Comparison of ENCODE assay signal across 1 cellular context in genomic region chr2:8609357-8609804, GRCh38.
TF ChIP-seq lines count a peak whose summit lies in the region.

No MANE protein-coding gene starts in this region.

TF ChIP-seq in HepG2, 621 proteins besides CTCF, POLR2A, EP300 and RAD21 (continued from another document and continues in another):
- TF ChIP-seq RNF2 (conservative IDR thresholded peaks at IDR 0.05; ENCODE audit: low read depth) = peak; percentile 75; the same call in 1 of the 2 replicates
- no peak for TF ChIP-seq ZNF770 (CRISPR knock-in tag; IDR thresholded peaks at IDR 0.05)
- TF ChIP-seq ZNF646 (CRISPR knock-in tag; IDR thresholded peaks at IDR 0.05) = no peak
- TF ChIP-seq ZNF510 (CRISPR knock-in tag; IDR thresholded peaks at IDR 0.05; ENCODE audit: low read depth) = peak; percentile 90; the same call in 1 of the 2 replicates
- no peak; the same call in 1 of the 2 replicates for TF ChIP-seq ZNF607 (CRISPR knock-in tag; IDR thresholded peaks at IDR 0.05; ENCODE audit: borderline replicate concordance)
- peak; percentile 94; the same call in 1 of the 2 replicates for TF ChIP-seq CHD4 (IDR thresholded peaks at IDR 0.05; ENCODE audit: borderline replicate concordance, low read length)
- no peak for TF ChIP-seq ZNF841 (CRISPR knock-in tag; IDR thresholded peaks at IDR 0.05; ENCODE audit: borderline replicate concordance)
- 0 out of 2 replicates have a peak, but pooled peaks have one; percentile 52 for TF ChIP-seq BORCS8-MEF2B (CRISPR knock-in tag; IDR thresholded peaks at IDR 0.05)
- TF ChIP-seq SIN3A (IDR thresholded peaks at IDR 0.05; ENCODE audit: borderline replicate concordance, low read depth, low read length) = 0 out of 2 replicates have a peak, but pooled peaks have one; percentile 65
- TF ChIP-seq ZNF256 (CRISPR knock-in tag; conservative IDR thresholded peaks at IDR 0.05) = peak; percentile 61; the same call in 1 of the 2 replicates
- peak; percentile 93; the same call in 1 of the 2 replicates for TF ChIP-seq SPEN (CRISPR knock-in tag; IDR thresholded peaks at IDR 0.05; ENCODE audit: low read depth)
- 0 out of 2 replicates have a peak, but pooled peaks have one; percentile 37 for TF ChIP-seq ZNF124 (CRISPR knock-in tag; IDR thresholded peaks at IDR 0.05)
- peak; percentile 100 for TF ChIP-seq TEAD3 (CRISPR knock-in tag; optimal IDR thresholded peaks at IDR 0.05; ENCODE audit: borderline replicate concordance)
- no peak for TF ChIP-seq PCBP2 (optimal IDR thresholded peaks at IDR 0.05; ENCODE audit: low read depth, low read length, poor library complexity, severe bottlenecking)
- peak; percentile 68; the same call in 1 of the 2 replicates for TF ChIP-seq REPIN1 (CRISPR knock-in tag; IDR thresholded peaks at IDR 0.05; ENCODE audit: borderline replicate concordance, low read depth)
- TF ChIP-seq, protein P1, sequence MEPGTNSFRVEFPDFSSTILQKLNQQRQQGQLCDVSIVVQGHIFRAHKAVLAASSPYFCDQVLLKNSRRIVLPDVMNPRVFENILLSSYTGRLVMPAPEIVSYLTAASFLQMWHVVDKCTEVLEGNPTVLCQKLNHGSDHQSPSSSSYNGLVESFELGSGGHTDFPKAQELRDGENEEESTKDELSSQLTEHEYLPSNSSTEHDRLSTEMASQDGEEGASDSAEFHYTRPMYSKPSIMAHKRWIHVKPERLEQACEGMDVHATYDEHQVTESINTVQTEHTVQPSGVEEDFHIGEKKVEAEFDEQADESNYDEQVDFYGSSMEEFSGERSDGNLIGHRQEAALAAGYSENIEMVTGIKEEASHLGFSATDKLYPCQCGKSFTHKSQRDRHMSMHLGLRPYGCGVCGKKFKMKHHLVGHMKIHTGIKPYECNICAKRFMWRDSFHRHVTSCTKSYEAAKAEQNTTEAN (CRISPR knock-in tag; conservative IDR thresholded peaks at IDR 0.05) = peak; percentile 94
- TF ChIP-seq ARID3A (IDR thresholded peaks at IDR 0.05; ENCODE audit: low read depth, low read length) = 0 out of 2 replicates have a peak, but pooled peaks have one; percentile 59
- TF ChIP-seq PHF21A (CRISPR knock-in tag; IDR thresholded peaks at IDR 0.05) = peak; percentile 82; the same call in 1 of the 2 replicates
- TF ChIP-seq MEIS2 (CRISPR knock-in tag; IDR thresholded peaks at IDR 0.05) = peak; percentile 85
- TF ChIP-seq ZNF224 (CRISPR knock-in tag; IDR thresholded peaks at IDR 0.05) = 0 out of 2 replicates have a peak, but pooled peaks have one; percentile 61
- TF ChIP-seq FOSL1 (CRISPR knock-in tag; IDR thresholded peaks at IDR 0.05; ENCODE audit: borderline replicate concordance) = peak; percentile 42; the same call in 1 of the 2 replicates
- peak; percentile 97 for TF ChIP-seq RARA (CRISPR knock-in tag; IDR thresholded peaks at IDR 0.05)
- no peak for TF ChIP-seq RFX1 (IDR thresholded peaks at IDR 0.05)
- TF ChIP-seq ZBTB26 (CRISPR knock-in tag; IDR thresholded peaks at IDR 0.05; ENCODE audit: borderline replicate concordance) = 0 out of 2 replicates have a peak, but pooled peaks have one; percentile 52
- peak; percentile 39; the same call in 1 of the 2 replicates for TF ChIP-seq ZBTB38 (CRISPR knock-in tag; IDR thresholded peaks at IDR 0.05)
- peak; percentile 76; the same call in 1 of the 2 replicates for TF ChIP-seq ZNF276 (CRISPR knock-in tag; IDR thresholded peaks at IDR 0.05; ENCODE audit: low read depth)
- peak; percentile 92 for TF ChIP-seq ZNF792 (CRISPR knock-in tag; IDR thresholded peaks at IDR 0.05)
- no peak for TF ChIP-seq NR3C1 (CRISPR knock-in tag; IDR thresholded peaks at IDR 0.05)
- 0 out of 2 replicates have a peak, but pooled peaks have one; percentile 34 for TF ChIP-seq ZKSCAN1 (IDR thresholded peaks at IDR 0.05; ENCODE audit: low read length)
- no peak for TF ChIP-seq ELF4 (CRISPR knock-in tag; IDR thresholded peaks at IDR 0.05; ENCODE audit: borderline replicate concordance)
- no peak for TF ChIP-seq KIAA2018 (CRISPR knock-in tag; IDR thresholded peaks at IDR 0.05; ENCODE audit: borderline replicate concordance)
- TF ChIP-seq MAF1 (CRISPR knock-in tag; IDR thresholded peaks at IDR 0.05; ENCODE audit: borderline replicate concordance) = 0 out of 2 replicates have a peak, but pooled peaks have one; percentile 80
- TF ChIP-seq ZFYVE20 (CRISPR knock-in tag; IDR thresholded peaks at IDR 0.05; ENCODE audit: borderline replicate concordance, low read depth) = no peak
